In the genomic region with DNA sequence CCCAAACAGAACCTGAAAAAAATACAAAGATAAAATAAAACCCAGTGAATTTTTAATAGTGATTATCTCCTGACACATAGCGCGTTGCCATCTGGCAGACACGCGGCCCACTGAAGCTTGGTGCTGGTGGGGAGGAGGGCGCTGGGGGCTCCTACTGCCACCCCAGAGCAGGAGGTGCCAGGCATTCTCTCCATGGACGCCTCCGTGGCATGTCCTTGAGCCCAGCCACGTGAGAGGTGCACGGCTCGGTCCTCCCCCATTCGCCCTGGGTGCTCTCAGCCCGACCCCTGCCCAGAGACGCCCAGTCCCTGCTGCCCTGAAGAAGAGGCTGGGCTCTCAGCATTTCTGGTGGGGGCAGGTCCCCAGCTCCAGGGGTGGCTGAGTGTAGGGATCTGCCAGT, we compare ENCODE assay signal across 15 cellular contexts.
A peak's percentile ranks its signal among the peaks of the same experiment; 100 is the strongest.
DNase-seq lines count a peak whose midpoint lies in the region; ATAC-seq and TF ChIP-seq lines count a peak whose summit lies in the region.
"Had no signal": no experiment of that assay in that cellular context is flagged by ENCODE, and none has a peak within 500 bp of the region (broad histone marks: within the 10 kb centered on the region; RNA-seq: fewer than 3 reads in every experiment).

No MANE protein-coding gene starts in this region.

- H3K27ac ChIP-seq in right atrium auricular region (peak overlapping the region; percentile 62 to 72), KOPT-K1 (ENCODE audit: low read depth, low read length, poor library complexity, severe bottlenecking) (peak overlapping the region; percentile 34)
- H3K27ac ChIP-seq: A549, GM23248, HL-60 had no signal

- H3K9me3 ChIP-seq in right atrium auricular region (no peaks in the 10 kb centered on the region), KOPT-K1 (ENCODE audit: insufficient read depth, low read length, poor library complexity, severe bottlenecking) (no peaks in the 10 kb centered on the region)
- H3K9me3 ChIP-seq: A549 had no signal

- H3K27ac Mint-ChIP-seq in brain = peak overlapping the region in 4 of 5 experiments; percentile 26 to 93 (median 74)
- H3K27ac Mint-ChIP-seq: CD4-positive, alpha-beta T cell had no signal

- peaks cover 0 to 64% of the 10 kb centered on the region in 2 donors for H3K4me1 ChIP-seq in right atrium auricular region

- H3K36me3 Mint-ChIP-seq in brain = no peaks in the 10 kb centered on the region

- H3K27me3 Mint-ChIP-seq in brain = no peaks in the 10 kb centered on the region

- H3K4me3 ChIP-seq in right atrium auricular region = no peak overlapping the region
- H3K4me3 ChIP-seq: A549, GM23248, K562 had no signal

- no peak overlapping the region for H3K4me3 Mint-ChIP-seq in brain
- H3K4me3 Mint-ChIP-seq: CD4-positive, alpha-beta T cell had no signal

- no peak for ATAC-seq in left ventricle myocardium superior
- ATAC-seq: A549, K562 had no signal

- peaks cover 0 to 4% (median 0%) of the 10 kb centered on the region in 5 experiments for H3K9me3 Mint-ChIP-seq in brain
- H3K9me3 Mint-ChIP-seq: CD4-positive, alpha-beta T cell had no signal

- no peak for DNase-seq in right atrium auricular region (ENCODE audit: low spot score)
- DNase-seq in left ventricle myocardium superior = no peak
- no peak for DNase-seq in NCI-H2196 treated with DMSO at 0.1 percent for 48 hours (lab: John Stamatoyannopoulos, UW; ENCODE audit: unreplicated experiment)
- no peak for DNase-seq in NCI-H2171 (lab: John Stamatoyannopoulos, UW)
- no peak for DNase-seq in NCI-H524 treated with DMSO at 0.1 percent for 48 hours (lab: John Stamatoyannopoulos, UW)
- DNase-seq: Calu3; CD4-positive, alpha-beta T cell; DMS153; GF-D8; GM23248 had no signal

- H3K36me3 ChIP-seq in right atrium auricular region (no peaks in the 10 kb centered on the region), KOPT-K1 (ENCODE audit: insufficient read depth, low read length) (no peaks in the 10 kb centered on the region)

- no peaks in the 10 kb centered on the region for H3K27me3 ChIP-seq in right atrium auricular region

- TF ChIP-seq CTCF in right atrium auricular region (IDR thresholded peaks at IDR 0.05) = no peak
- TF ChIP-seq CTCF in brain (conservative IDR thresholded peaks at IDR 0.05) = no peak

- peaks cover 82% of the 10 kb centered on the region for H3K4me1 Mint-ChIP-seq in brain

- intact Hi-C loops in left ventricle myocardium superior (cut with micrococcal nuclease) = no loop called here
